ENCODE assay signal across 19 cellular contexts in genomic region chr17:27571563-27572129, GRCh38. TPM values are rescaled to one million over a fixed set of nuclear protein-coding genes. Genes with fewer than 3 reads are reported as not detected.
DNase-seq lines count a peak whose midpoint lies in the region; TF ChIP-seq lines count a peak whose summit lies in the region.
"Had no signal": no experiment of that assay in that cellular context is flagged by ENCODE, and none has a peak within 500 bp of the region (broad histone marks: within the 10 kb centered on the region; RNA-seq: fewer than 3 reads in every experiment).

No MANE protein-coding gene starts in this region.

- H3K9me3 Mint-ChIP-seq in activated naive CD4-positive, alpha-beta T cell treated with anti-CD3 and anti-CD28 coated beads for 36 hours, result no peaks in the 10 kb centered on the region
- no peaks in the 10 kb centered on the region for H3K9me3 Mint-ChIP-seq in activated naive CD4-positive, alpha-beta T cell treated with anti-CD3 and anti-CD28 coated beads, Interleukin-2, amount 10 ng/mL, durations not matched to agents 7 days and 5 days
- H3K9me3 Mint-ChIP-seq in activated T-helper 1 cell treated with anti-CD3 and anti-CD28 coated beads, Interleukin-12 subunit alpha, Interleukin-12 subunit beta, Interleukin-2, Interleukin-4 antibody, amounts not matched to agents 30 ng/mL and 10 ng/mL and 1 ng/mL, durations not matched to agents 14 hours and 24 hours and 36 hours, result no peaks in the 10 kb centered on the region
- H3K9me3 Mint-ChIP-seq: CD4-positive, alpha-beta T cell had no signal

- no peaks in the 10 kb centered on the region for H3K36me3 ChIP-seq in hepatocyte (replicated peaks; ENCODE audit: insufficient read depth, low read depth)
- H3K36me3 ChIP-seq in spleen, result peaks cover 0 to 1% (median 0%) of the 10 kb centered on the region in 6 donors
- H3K36me3 ChIP-seq: colonic mucosa had no signal

- no peaks in the 10 kb centered on the region for H3K27me3 Mint-ChIP-seq in activated naive CD4-positive, alpha-beta T cell treated with anti-CD3 and anti-CD28 coated beads for 36 hours (ENCODE audit: low read depth)
- H3K27me3 Mint-ChIP-seq in activated naive CD4-positive, alpha-beta T cell treated with anti-CD3 and anti-CD28 coated beads, Interleukin-2, amount 10 ng/mL, durations not matched to agents 7 days and 5 days, result no peaks in the 10 kb centered on the region
- H3K27me3 Mint-ChIP-seq in activated T-helper 1 cell treated with anti-CD3 and anti-CD28 coated beads, Interleukin-12 subunit alpha, Interleukin-12 subunit beta, Interleukin-2, Interleukin-4 antibody, amounts not matched to agents 30 ng/mL and 10 ng/mL and 1 ng/mL, durations not matched to agents 14 hours and 24 hours and 36 hours (ENCODE audit: insufficient read depth), result no peaks in the 10 kb centered on the region
- H3K27me3 Mint-ChIP-seq: CD4-positive, alpha-beta T cell had no signal

- no peaks in the 10 kb centered on the region for H4K20me1 ChIP-seq in hepatocyte (ENCODE audit: insufficient read depth, poor library complexity, severe bottlenecking)

- H3K27ac ChIP-seq in hepatocyte (peak overlapping the region; percentile 82), spleen (peak overlapping the region in 4 of 8 donors; percentile 72 to 77 (median 74))
- H3K27ac ChIP-seq: colonic mucosa, lower lobe of right lung had no signal

- H3K4me3 Mint-ChIP-seq in activated naive CD4-positive, alpha-beta T cell treated with anti-CD3 and anti-CD28 coated beads for 36 hours, result no peak overlapping the region
- no peak overlapping the region for H3K4me3 Mint-ChIP-seq in activated naive CD4-positive, alpha-beta T cell treated with anti-CD3 and anti-CD28 coated beads, Interleukin-2, amount 10 ng/mL, durations not matched to agents 7 days and 5 days
- H3K4me3 Mint-ChIP-seq in activated T-helper 1 cell treated with anti-CD3 and anti-CD28 coated beads, Interleukin-12 subunit alpha, Interleukin-12 subunit beta, Interleukin-2, Interleukin-4 antibody, amounts not matched to agents 30 ng/mL and 10 ng/mL and 1 ng/mL, durations not matched to agents 14 hours and 24 hours and 36 hours, result no peak overlapping the region
- H3K4me3 Mint-ChIP-seq: CD4-positive, alpha-beta T cell had no signal

- no peak overlapping the region for H3K4me2 ChIP-seq in hepatocyte

- peaks cover 21% of the 10 kb centered on the region for H3K36me3 Mint-ChIP-seq in activated naive CD4-positive, alpha-beta T cell treated with anti-CD3 and anti-CD28 coated beads for 36 hours (ENCODE audit: low read depth)
- peaks cover 7% of the 10 kb centered on the region for H3K36me3 Mint-ChIP-seq in activated naive CD4-positive, alpha-beta T cell treated with anti-CD3 and anti-CD28 coated beads, Interleukin-2, amount 10 ng/mL, durations not matched to agents 7 days and 5 days
- peaks cover 37% of the 10 kb centered on the region for H3K36me3 Mint-ChIP-seq in activated T-helper 1 cell treated with anti-CD3 and anti-CD28 coated beads, Interleukin-12 subunit alpha, Interleukin-12 subunit beta, Interleukin-2, Interleukin-4 antibody, amounts not matched to agents 30 ng/mL and 10 ng/mL and 1 ng/mL, durations not matched to agents 14 hours and 24 hours and 36 hours (ENCODE audit: low read depth)

- WGBS in hepatocyte (ENCODE audit: low lambda C conversion rate, missing lambda C conversion rate), result 91% methylated on average over 11 of the region's 11 CpGs
- WGBS in spleen, 5 donors, result 90 to 95% (median 93%) methylated on average over 7 to 11 of the region's 11 CpGs

- peak overlapping the region; percentile 84 for H3K27ac Mint-ChIP-seq in activated naive CD4-positive, alpha-beta T cell treated with anti-CD3 and anti-CD28 coated beads for 36 hours
- H3K27ac Mint-ChIP-seq in activated naive CD4-positive, alpha-beta T cell treated with anti-CD3 and anti-CD28 coated beads, Interleukin-2, amount 10 ng/mL, durations not matched to agents 7 days and 5 days, result no peak overlapping the region
- peak overlapping the region; percentile 85 for H3K27ac Mint-ChIP-seq in activated T-helper 1 cell treated with anti-CD3 and anti-CD28 coated beads, Interleukin-12 subunit alpha, Interleukin-12 subunit beta, Interleukin-2, Interleukin-4 antibody, amounts not matched to agents 30 ng/mL and 10 ng/mL and 1 ng/mL, durations not matched to agents 14 hours and 24 hours and 36 hours
- H3K27ac Mint-ChIP-seq: CD4-positive, alpha-beta T cell had no signal

- CTCF ChIA-PET in activated naive CD4-positive, alpha-beta T cell treated with anti-CD3 and anti-CD28 coated beads for 36 hours (lab: Charles Lee), result interaction anchor here (1.0 to 1.1 kb wide), 2 partner anchors 29 to 190 kb away, joined by 3 read pairs; no protein-coding TSS in a partner anchor
- CTCF ChIA-PET in activated naive CD4-positive, alpha-beta T cell treated with anti-CD3 and anti-CD28 coated beads, Interleukin-2, amount 10 ng/mL, durations not matched to agents 7 days and 5 days (lab: Charles Lee), result no interaction called here

- H3K4me1 ChIP-seq in hepatocyte (ENCODE audit: insufficient read depth) (peaks cover 39% of the 10 kb centered on the region), spleen (peaks cover 19 to 85% (median 57%) of the 10 kb centered on the region in 6 donors)
- H3K4me1 ChIP-seq: colonic mucosa had no signal

- no peak overlapping the region for H3K4me3 ChIP-seq in hepatocyte
- H3K4me3 ChIP-seq in spleen, result no peak overlapping the region
- H3K4me3 ChIP-seq: colonic mucosa, lower lobe of right lung had no signal

- no peak overlapping the region for H2AFZ ChIP-seq in hepatocyte

- H3K9me2 ChIP-seq in hepatocyte (replicated peaks; ENCODE audit: insufficient read depth), result no peaks in the 10 kb centered on the region

- no peak for TF ChIP-seq POLR2A in spleen (IDR thresholded peaks at IDR 0.05)

- intact Hi-C loops in activated naive CD4-positive, alpha-beta T cell treated with anti-CD3 and anti-CD28 coated beads for 36 hours (cut with micrococcal nuclease), result loop anchor here (1.0 kb wide), 3 partner anchors 9 to 98 kb away; no protein-coding TSS in a partner anchor
- intact Hi-C loops in activated T-helper 1 cell treated with anti-CD3 and anti-CD28 coated beads, Interleukin-12 subunit alpha, Interleukin-12 subunit beta, Interleukin-2, Interleukin-4 antibody, amounts not matched to agents 30 ng/mL and 10 ng/mL and 1 ng/mL, durations not matched to agents 14 hours and 24 hours and 36 hours (cut with micrococcal nuclease), result loop anchor here (1.0 kb wide), 1 partner anchor 9 kb away; no protein-coding TSS in a partner anchor
- intact Hi-C loops in spleen (cut with DNase I; ENCODE audit: low total_unique reads), result no loop called here

- H3K4me1 Mint-ChIP-seq in activated naive CD4-positive, alpha-beta T cell treated with anti-CD3 and anti-CD28 coated beads for 36 hours (ENCODE audit: low read depth), result peaks cover 70% of the 10 kb centered on the region
- H3K4me1 Mint-ChIP-seq in activated naive CD4-positive, alpha-beta T cell treated with anti-CD3 and anti-CD28 coated beads, Interleukin-2, amount 10 ng/mL, durations not matched to agents 7 days and 5 days, result peaks cover 58% of the 10 kb centered on the region
- peaks cover 92% of the 10 kb centered on the region for H3K4me1 Mint-ChIP-seq in activated T-helper 1 cell treated with anti-CD3 and anti-CD28 coated beads, Interleukin-12 subunit alpha, Interleukin-12 subunit beta, Interleukin-2, Interleukin-4 antibody, amounts not matched to agents 30 ng/mL and 10 ng/mL and 1 ng/mL, durations not matched to agents 14 hours and 24 hours and 36 hours (ENCODE audit: low read depth)

- TF ChIP-seq CTCF in hepatocyte (IDR thresholded peaks at IDR 0.05; ENCODE audit: poor library complexity) (no peak), spleen (IDR thresholded peaks at IDR 0.05 in 8 of 11, conservative IDR thresholded peaks at IDR 0.05 in 3 of 11) (no peak), GM20000 (IDR thresholded peaks at IDR 0.05; ENCODE audit: extremely low read depth, missing control alignments) (no peak)

- no peak for DNase-seq in activated naive CD4-positive, alpha-beta T cell treated with anti-CD3 and anti-CD28 coated beads for 36 hours
- no peak for DNase-seq in activated naive CD4-positive, alpha-beta T cell treated with anti-CD3 and anti-CD28 coated beads, Interleukin-2, amount 10 ng/mL, durations not matched to agents 7 days and 5 days
- no peak for DNase-seq in activated T-helper 1 cell treated with anti-CD3 and anti-CD28 coated beads, Interleukin-12 subunit alpha, Interleukin-12 subunit beta, Interleukin-2, Interleukin-4 antibody, amounts not matched to agents 30 ng/mL and 10 ng/mL and 1 ng/mL, durations not matched to agents 14 hours and 24 hours and 36 hours (ENCODE audit: low spot score)
- no peak for DNase-seq in hepatocyte (ENCODE audit: low spot score)
- peak; percentile 53 for DNase-seq in spleen
- DNase-seq in stimulated activated CD4-positive, alpha-beta T cell treated with anti-CD3 and anti-CD28 coated beads, Interleukin-2, amount 100 ng/mL, for 24 hours, result no peak
- no peak for DNase-seq in activated CD4-positive, CD25-positive, alpha-beta regulatory T cell treated with anti-CD3 and anti-CD28 coated beads, Interleukin-2, amount 50 U/mL, for 72 hours
- no peak for DNase-seq in GM20000 (ENCODE audit: low spot score)
- DNase-seq: activated gamma-delta T cell treated with Interleukin-2 at 50 U/mL for 16 hours; aorta; CD4-positive, alpha-beta T cell; colonic mucosa; DMS79; head of caudate nucleus; lower lobe of right lung; NCI-H1417 treated with DMSO at 0.1 percent for 48 hours; NCI-H526 treated with DMSO at 0.1 percent for 48 hours; SIG-M5; stimulated activated CD4-positive, alpha-beta T cell treated with anti-CD3 and anti-CD28 coated beads, Interleukin-4, amount 100 ng/mL, for 1 hour had no signal

- H3K27me3 ChIP-seq in hepatocyte (no peaks in the 10 kb centered on the region), spleen (replicated peaks in 1 of 7) (no peaks in the 10 kb centered on the region)
- H3K27me3 ChIP-seq: colonic mucosa had no signal

- H3K9me3 ChIP-seq in hepatocyte (ENCODE audit: low read depth), result no peaks in the 10 kb centered on the region
- H3K9me3 ChIP-seq in spleen, result no peaks in the 10 kb centered on the region
- H3K9me3 ChIP-seq: colonic mucosa, lower lobe of right lung had no signal

- H3K79me2 ChIP-seq in hepatocyte, result peaks cover 59% of the 10 kb centered on the region

RNA-seq across cellular contexts. Expression of gene LGALS9, which starts 59.3 kb away (rescaled TPM):
- 10 to 100 TPM; 80.2 to 81.1 TPM for total RNA-seq in activated naive CD4-positive, alpha-beta T cell treated with anti-CD3 and anti-CD28 coated beads for 36 hours
- 38.4 and 39.7 TPM in 2 replicates for total RNA-seq in activated T-helper 1 cell treated with anti-CD3 and anti-CD28 coated beads, Interleukin-12 subunit alpha, Interleukin-12 subunit beta, Interleukin-2, Interleukin-4 antibody, amounts not matched to agents 30 ng/mL and 10 ng/mL and 1 ng/mL, durations not matched to agents 14 hours and 24 hours and 36 hours
- total RNA-seq in hepatocyte (4.3 and 14.1 TPM in 2 replicates), spleen (100 to 1,000 TPM; 187 to 309 (median 252) TPM)
- polyA plus RNA-seq in hepatocyte (3.1 and 9.9 TPM in 2 replicates), spleen (100 to 1,000 TPM; 162 to 202 (median 198) TPM)
